ENCODE assay signal across 8 cellular contexts in genomic region chr19:47813304-47813994, GRCh38. TPM values are rescaled to one million over a fixed set of nuclear protein-coding genes. Genes with fewer than 3 reads are reported as not detected.
DNase-seq lines count a peak whose midpoint lies in the region; ATAC-seq and TF ChIP-seq lines count a peak whose summit lies in the region.

No MANE protein-coding gene starts in this region.

- WGBS in psoas muscle, 3 donors, result 36 to 41% (median 37%) methylated on average over 17 of the region's 17 CpGs

- H3K4me3 ChIP-seq in psoas muscle, result no peak overlapping the region

- peak; percentile 39 for TF ChIP-seq CTCF in psoas muscle (IDR thresholded peaks at IDR 0.05)

- no peak for TF ChIP-seq EP300 in Ishikawa (IDR thresholded peaks at IDR 0.05; ENCODE audit: borderline replicate concordance)

- peak; percentile 63; the same call in 1 of the 2 replicates for TF ChIP-seq RAD21 in Ishikawa (IDR thresholded peaks at IDR 0.05; ENCODE audit: low read depth)

- peak; percentile 92 for DNase-seq in DMS 273 (lab: John Stamatoyannopoulos, UW; ENCODE audit: unreplicated experiment)
- peak; percentile 9 for DNase-seq in SKM-1 (lab: John Stamatoyannopoulos, UW; ENCODE audit: unreplicated experiment)
- DNase-seq in activated naive CD4-positive, alpha-beta T cell treated with Interleukin-2 at 50 U/mL for 16 hours, result peak; percentile 75
- peak; percentile 87 for DNase-seq in Right ventricle myocardium inferior (ENCODE audit: missing footprints)
- DNase-seq in psoas muscle, result peak; percentile 73 to 81

- H3K4me1 ChIP-seq in psoas muscle, result no peaks in the 10 kb centered on the region

- no peaks in the 10 kb centered on the region for H3K36me3 ChIP-seq in psoas muscle (ENCODE audit: insufficient read depth in 1 of 2, low read depth in 1 of 2)

- intact Hi-C loops in Right ventricle myocardium inferior (cut with DNase I) (loop anchor here (5.0 kb wide), 1 partner anchor 49 kb away; no protein-coding TSS in a partner anchor), psoas muscle (cut with DNase I) (no loop called here)

- no peaks in the 10 kb centered on the region for H3K27me3 ChIP-seq in psoas muscle (ENCODE audit: insufficient read depth in 3 of 3, low read length in 2 of 3)

- ATAC-seq in Right ventricle myocardium inferior, result peak; percentile 56
- ATAC-seq in psoas muscle, result peak in 3 of 4 donors; percentile 34 to 68 (median 38)
- ATAC-seq in GM18868 (IDR thresholded peaks at IDR 0.05; ENCODE audit: unreplicated experiment), result no peak
- ATAC-seq in GM18873 (IDR thresholded peaks at IDR 0.05; ENCODE audit: low FRiP score, unreplicated experiment), result no peak

- H3K27ac ChIP-seq in psoas muscle, result no peak overlapping the region

- H3K9me3 ChIP-seq in psoas muscle, result no peaks in the 10 kb centered on the region

TF ChIP-seq in Ishikawa, 13 proteins besides CTCF, POLR2A, EP300 and RAD21:
- TF ChIP-seq TAF1 (IDR thresholded peaks at IDR 0.05; ENCODE audit: low read depth) (no peak), FOXM1 (IDR thresholded peaks at IDR 0.05; ENCODE audit: borderline replicate concordance, low read depth) (no peak), NFIC (IDR thresholded peaks at IDR 0.05) (no peak), TEAD4 (IDR thresholded peaks at IDR 0.05) (no peak), TCF12 (IDR thresholded peaks at IDR 0.05; ENCODE audit: low read depth) (no peak), EGR1 (IDR thresholded peaks at IDR 0.05) (no peak), REST (IDR thresholded peaks at IDR 0.05; ENCODE audit: low read depth) (no peak), YY1 (IDR thresholded peaks at IDR 0.05; ENCODE audit: low read depth) (no peak), CEBPB (IDR thresholded peaks at IDR 0.05) (no peak)
- TF ChIP-seq, protein P1, sequence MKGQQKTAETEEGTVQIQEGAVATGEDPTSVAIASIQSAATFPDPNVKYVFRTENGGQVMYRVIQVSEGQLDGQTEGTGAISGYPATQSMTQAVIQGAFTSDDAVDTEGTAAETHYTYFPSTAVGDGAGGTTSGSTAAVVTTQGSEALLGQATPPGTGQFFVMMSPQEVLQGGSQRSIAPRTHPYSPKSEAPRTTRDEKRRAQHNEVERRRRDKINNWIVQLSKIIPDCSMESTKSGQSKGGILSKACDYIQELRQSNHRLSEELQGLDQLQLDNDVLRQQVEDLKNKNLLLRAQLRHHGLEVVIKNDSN (IDR thresholded peaks at IDR 0.05), result no peak

RNA-seq across cellular contexts. Expression of gene CRX, which starts 8.3 kb away (rescaled TPM):
- total RNA-seq in Right ventricle myocardium inferior (not detected), psoas muscle (not detected)
- under 1 TPM in 1 of 3 donors, not detected in 2; 0.01 TPM for polyA plus RNA-seq in psoas muscle

RNA-seq across cellular contexts. Expression of gene TPRX1, which starts 9.1 kb away (rescaled TPM):
- total RNA-seq in Right ventricle myocardium inferior (not detected), psoas muscle (not detected)
- polyA plus RNA-seq in psoas muscle, result not detected

RNA-seq across cellular contexts. Expression of gene SELENOW, which starts 34.9 kb away (rescaled TPM):
- 1,425 TPM for total RNA-seq in Right ventricle myocardium inferior
- 100 to 1,000 TPM; 677 to 969 (median 733) TPM for total RNA-seq in psoas muscle
- 1,000 to 10,000 TPM in 2 of 3 donors, 100 to 1,000 TPM in 1; 434 to 1,620 (median 1,372) TPM for polyA plus RNA-seq in psoas muscle

RNA-seq across cellular contexts. Expression of gene TPRX2, which starts 45.6 kb away (rescaled TPM):
- not detected for total RNA-seq in Right ventricle myocardium inferior
- not detected for total RNA-seq in psoas muscle
- polyA plus RNA-seq in psoas muscle, result not detected

Comparison
In these comparisons a context has a peak if more than half of its experiments do, and no peak if none do; other contexts are left out.
1. DNase-seq: peak in every context shown above with its lines; median percentile 92 in DMS 273; 87 in Right ventricle myocardium inferior; 77 in psoas muscle; 75 in activated naive CD4-positive, alpha-beta T cell treated with Interleukin-2 at 50 U/mL for 16 hours; 9 in SKM-1.
2. ATAC-seq: peak in Right ventricle myocardium inferior (single experiment) and psoas muscle (3 of 4); none in GM18868 (single experiment) and GM18873 (single experiment).